Comparison of ENCODE assay signal across 3 cellular contexts in the genomic region with DNA sequence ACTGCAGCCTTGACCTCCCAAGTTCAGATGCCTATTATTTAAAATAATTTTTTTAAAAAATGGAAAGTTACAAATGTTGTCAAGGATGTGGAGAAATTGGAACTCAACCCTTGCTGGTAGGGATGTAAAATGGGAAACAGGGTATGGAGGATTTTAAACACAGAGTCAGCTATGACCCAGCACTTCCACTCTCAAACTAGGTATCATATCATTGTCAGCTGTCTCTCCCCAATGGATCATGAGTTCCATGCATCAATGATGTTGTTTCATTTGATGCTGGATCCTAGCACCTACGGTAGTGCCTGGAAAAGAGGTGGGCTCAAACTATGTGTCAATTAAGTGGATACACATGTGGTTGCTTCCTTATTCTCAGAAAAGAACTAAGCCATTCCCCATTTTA.
TF ChIP-seq lines count a peak whose summit lies in the region.

No MANE protein-coding gene starts in this region.

TF ChIP-seq in HepG2, 621 proteins besides CTCF, POLR2A, EP300 and RAD21:
- TF ChIP-seq, protein P1, sequence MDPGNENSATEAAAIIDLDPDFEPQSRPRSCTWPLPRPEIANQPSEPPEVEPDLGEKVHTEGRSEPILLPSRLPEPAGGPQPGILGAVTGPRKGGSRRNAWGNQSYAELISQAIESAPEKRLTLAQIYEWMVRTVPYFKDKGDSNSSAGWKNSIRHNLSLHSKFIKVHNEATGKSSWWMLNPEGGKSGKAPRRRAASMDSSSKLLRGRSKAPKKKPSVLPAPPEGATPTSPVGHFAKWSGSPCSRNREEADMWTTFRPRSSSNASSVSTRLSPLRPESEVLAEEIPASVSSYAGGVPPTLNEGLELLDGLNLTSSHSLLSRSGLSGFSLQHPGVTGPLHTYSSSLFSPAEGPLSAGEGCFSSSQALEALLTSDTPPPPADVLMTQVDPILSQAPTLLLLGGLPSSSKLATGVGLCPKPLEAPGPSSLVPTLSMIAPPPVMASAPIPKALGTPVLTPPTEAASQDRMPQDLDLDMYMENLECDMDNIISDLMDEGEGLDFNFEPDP (CRISPR knock-in tag; conservative IDR thresholded peaks at IDR 0.05): no peak
- TF ChIP-seq ZNF317 (CRISPR knock-in tag; IDR thresholded peaks at IDR 0.05): peak; percentile 94

TF ChIP-seq in WTC11, 78 proteins besides CTCF, POLR2A, EP300 and RAD21:
- TF ChIP-seq NR3C1 (CRISPR knock-in tag; conservative IDR thresholded peaks at IDR 0.05; ENCODE audit: low read depth) (no peak), ZNF317 (CRISPR knock-in tag; IDR thresholded peaks at IDR 0.05; ENCODE audit: borderline replicate concordance, low read depth) (peak; percentile 94)

TF ChIP-seq in K562, 482 proteins besides CTCF, POLR2A, EP300 and RAD21:
- TF ChIP-seq, protein P2, sequence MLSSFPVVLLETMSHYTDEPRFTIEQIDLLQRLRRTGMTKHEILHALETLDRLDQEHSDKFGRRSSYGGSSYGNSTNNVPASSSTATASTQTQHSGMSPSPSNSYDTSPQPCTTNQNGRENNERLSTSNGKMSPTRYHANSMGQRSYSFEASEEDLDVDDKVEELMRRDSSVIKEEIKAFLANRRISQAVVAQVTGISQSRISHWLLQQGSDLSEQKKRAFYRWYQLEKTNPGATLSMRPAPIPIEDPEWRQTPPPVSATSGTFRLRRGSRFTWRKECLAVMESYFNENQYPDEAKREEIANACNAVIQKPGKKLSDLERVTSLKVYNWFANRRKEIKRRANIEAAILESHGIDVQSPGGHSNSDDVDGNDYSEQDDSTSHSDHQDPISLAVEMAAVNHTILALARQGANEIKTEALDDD (IDR thresholded peaks at IDR 0.05): no peak
- TF ChIP-seq CBX5 (IDR thresholded peaks at IDR 0.05; ENCODE audit: borderline replicate concordance, low read depth) (0 out of 2 replicates have a peak, but pooled peaks have one; percentile 50), CBX3 (IDR thresholded peaks at IDR 0.05; ENCODE audit: borderline replicate concordance in 1 of 2, low read length in 2 of 2) (0 out of 3 replicates have a peak, but pooled peaks of 1 of the 2 experiments have one; percentile 39), SMC3 (conservative IDR thresholded peaks at IDR 0.05; ENCODE audit: insufficient read depth, low read depth, low read length) (no peak), TRIM28 (IDR thresholded peaks at IDR 0.05) (0 out of 2 replicates have a peak, but pooled peaks have one; percentile 59)
- TF ChIP-seq, protein P3, sequence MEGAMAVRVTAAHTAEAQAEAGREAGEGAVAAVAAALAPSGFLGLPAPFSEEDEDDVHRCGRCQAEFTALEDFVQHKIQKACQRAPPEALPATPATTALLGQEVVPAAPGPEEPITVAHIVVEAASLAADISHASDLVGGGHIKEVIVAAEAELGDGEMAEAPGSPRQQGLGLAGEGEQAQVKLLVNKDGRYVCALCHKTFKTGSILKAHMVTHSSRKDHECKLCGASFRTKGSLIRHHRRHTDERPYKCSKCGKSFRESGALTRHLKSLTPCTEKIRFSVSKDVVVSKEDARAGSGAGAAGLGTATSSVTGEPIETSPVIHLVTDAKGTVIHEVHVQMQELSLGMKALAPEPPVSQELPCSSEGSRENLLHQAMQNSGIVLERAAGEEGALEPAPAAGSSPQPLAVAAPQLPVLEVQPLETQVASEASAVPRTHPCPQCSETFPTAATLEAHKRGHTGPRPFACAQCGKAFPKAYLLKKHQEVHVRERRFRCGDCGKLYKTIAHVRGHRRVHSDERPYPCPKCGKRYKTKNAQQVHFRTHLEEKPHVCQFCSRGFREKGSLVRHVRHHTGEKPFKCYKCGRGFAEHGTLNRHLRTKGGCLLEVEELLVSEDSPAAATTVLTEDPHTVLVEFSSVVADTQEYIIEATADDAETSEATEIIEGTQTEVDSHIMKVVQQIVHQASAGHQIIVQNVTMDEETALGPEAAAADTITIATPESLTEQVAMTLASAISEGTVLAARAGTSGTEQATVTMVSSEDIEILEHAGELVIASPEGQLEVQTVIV (CRISPR knock-in tag; IDR thresholded peaks at IDR 0.05; ENCODE audit: borderline replicate concordance): no peak
- TF ChIP-seq, protein P4, sequence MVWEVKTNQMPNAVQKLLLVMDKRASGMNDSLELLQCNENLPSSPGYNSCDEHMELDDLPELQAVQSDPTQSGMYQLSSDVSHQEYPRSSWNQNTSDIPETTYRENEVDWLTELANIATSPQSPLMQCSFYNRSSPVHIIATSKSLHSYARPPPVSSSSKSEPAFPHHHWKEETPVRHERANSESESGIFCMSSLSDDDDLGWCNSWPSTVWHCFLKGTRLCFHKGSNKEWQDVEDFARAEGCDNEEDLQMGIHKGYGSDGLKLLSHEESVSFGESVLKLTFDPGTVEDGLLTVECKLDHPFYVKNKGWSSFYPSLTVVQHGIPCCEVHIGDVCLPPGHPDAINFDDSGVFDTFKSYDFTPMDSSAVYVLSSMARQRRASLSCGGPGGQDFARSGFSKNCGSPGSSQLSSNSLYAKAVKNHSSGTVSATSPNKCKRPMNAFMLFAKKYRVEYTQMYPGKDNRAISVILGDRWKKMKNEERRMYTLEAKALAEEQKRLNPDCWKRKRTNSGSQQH (CRISPR knock-in tag; IDR thresholded peaks at IDR 0.05): no peak
